Comparison of ENCODE assay signal across 20 cellular contexts in genomic region chr19:34989248-34989797, GRCh38. TPM values are rescaled to one million over a fixed set of nuclear protein-coding genes. Genes with fewer than 3 reads are reported as not detected.
A peak's percentile ranks its signal among the peaks of the same experiment; 100 is the strongest.
DNase-seq lines count a peak whose midpoint lies in the region; ATAC-seq and TF ChIP-seq lines count a peak whose summit lies in the region.
"Had no signal": no experiment of that assay in that cellular context is flagged by ENCODE, and none has a peak within 500 bp of the region (broad histone marks: within the 10 kb centered on the region; RNA-seq: fewer than 3 reads in every experiment).

No MANE protein-coding gene starts in this region.

- no peak for TF ChIP-seq CTCF in osteoblast (IDR thresholded peaks at IDR 0.05; ENCODE audit: extremely low read depth, low read depth, low read length)

- no peak for ATAC-seq in HG02938 (IDR thresholded peaks at IDR 0.05; ENCODE audit: unreplicated experiment)
- ATAC-seq: K562 had no signal

- peaks cover 4% of the 10 kb centered on the region for H3K4me1 ChIP-seq in osteoblast (ENCODE audit: insufficient read depth, low read length)

- no peak overlapping the region for H3K4me3 Mint-ChIP-seq in activated naive CD4-positive, alpha-beta T cell treated with anti-CD3 and anti-CD28 coated beads for 36 hours
- no peak overlapping the region for H3K4me3 Mint-ChIP-seq in activated T-helper 2 cell treated with anti-CD3 and anti-CD28 coated beads, Interferon-gamma antibody, Interleukin-2, Interleukin-4, amounts not matched to agents 10 μg/mL and 5 μg/mL and 100 μg/mL, durations not matched to agents 14 hours and 24 hours and 36 hours (ENCODE audit: low read depth)
- H3K4me3 Mint-ChIP-seq: B cell; CD4-positive, alpha-beta memory T cell had no signal

- no peaks in the 10 kb centered on the region for H3K9me3 Mint-ChIP-seq in activated naive CD4-positive, alpha-beta T cell treated with anti-CD3 and anti-CD28 coated beads for 36 hours
- H3K9me3 Mint-ChIP-seq in activated T-helper 2 cell treated with anti-CD3 and anti-CD28 coated beads, Interferon-gamma antibody, Interleukin-2, Interleukin-4, amounts not matched to agents 10 μg/mL and 5 μg/mL and 100 μg/mL, durations not matched to agents 14 hours and 24 hours and 36 hours: peaks cover 12% of the 10 kb centered on the region
- H3K9me3 Mint-ChIP-seq: CD4-positive, alpha-beta memory T cell had no signal

- no peaks in the 10 kb centered on the region for H3K79me2 ChIP-seq in osteoblast (ENCODE audit: insufficient read depth, low read length)

- H3K9me3 ChIP-seq in osteoblast (ENCODE audit: low read depth, low read length): no peaks in the 10 kb centered on the region

- no peak for DNase-seq in activated naive CD4-positive, alpha-beta T cell treated with anti-CD3 and anti-CD28 coated beads for 36 hours
- DNase-seq in activated naive CD4-positive, alpha-beta T cell treated with Interleukin-2 at 50 U/mL for 16 hours: no peak
- DNase-seq in activated T-helper 2 cell treated with anti-CD3 and anti-CD28 coated beads, Interferon-gamma antibody, Interleukin-2, Interleukin-4, amounts not matched to agents 10 μg/mL and 5 μg/mL and 100 μg/mL, durations not matched to agents 14 hours and 24 hours and 36 hours (ENCODE audit: low spot score): no peak
- DNase-seq in osteoblast (ENCODE audit: insufficient read length, low spot score, missing footprints) (peak; percentile 42), GM19238 (ENCODE audit: insufficient read length, low spot score) (no peak), NCI-H2227 (lab: John Stamatoyannopoulos, UW; ENCODE audit: unreplicated experiment) (no peak)
- DNase-seq: CD4-positive, alpha-beta memory T cell; DND-41; GDM1; GOT3; NCI-H187 treated with DMSO at 0.1 percent for 48 hours; NCI-H446; NCI-H69; NK-92 treated with Interleukin-12 subunit alpha and Interleukin-12 subunit beta, amount 100 ng/mL, for 24 hours; OCI-M1; SIG-M5 had no signal

- H4K20me1 ChIP-seq in osteoblast (ENCODE audit: insufficient read depth, low read length): no peaks in the 10 kb centered on the region

- no peak overlapping the region for H3K4me3 ChIP-seq in osteoblast (ENCODE audit: insufficient read depth, low read length)
- H3K4me3 ChIP-seq: K562 had no signal

- no peaks in the 10 kb centered on the region for H3K36me3 ChIP-seq in osteoblast (ENCODE audit: insufficient read depth, low read length)

- H3K4me1 Mint-ChIP-seq in activated naive CD4-positive, alpha-beta T cell treated with anti-CD3 and anti-CD28 coated beads for 36 hours (ENCODE audit: low read depth): peaks cover 57% of the 10 kb centered on the region
- H3K4me1 Mint-ChIP-seq in activated T-helper 2 cell treated with anti-CD3 and anti-CD28 coated beads, Interferon-gamma antibody, Interleukin-2, Interleukin-4, amounts not matched to agents 10 μg/mL and 5 μg/mL and 100 μg/mL, durations not matched to agents 14 hours and 24 hours and 36 hours (ENCODE audit: low read depth): peaks cover 38% of the 10 kb centered on the region

- no peak overlapping the region for H2AFZ ChIP-seq in osteoblast (ENCODE audit: low read length)

- CTCF ChIA-PET in activated naive CD4-positive, alpha-beta T cell treated with anti-CD3 and anti-CD28 coated beads for 36 hours (lab: Charles Lee): interaction anchor here (0.8 to 1.6 kb wide), 4 partner anchors 16 to 60 kb away, joined by 4 to 7 read pairs (median 4); no protein-coding TSS in a partner anchor

- H3K36me3 Mint-ChIP-seq in activated naive CD4-positive, alpha-beta T cell treated with anti-CD3 and anti-CD28 coated beads for 36 hours (ENCODE audit: low read depth): no peaks in the 10 kb centered on the region
- H3K36me3 Mint-ChIP-seq in activated T-helper 2 cell treated with anti-CD3 and anti-CD28 coated beads, Interferon-gamma antibody, Interleukin-2, Interleukin-4, amounts not matched to agents 10 μg/mL and 5 μg/mL and 100 μg/mL, durations not matched to agents 14 hours and 24 hours and 36 hours (ENCODE audit: low read depth): peaks cover 11% of the 10 kb centered on the region
- H3K36me3 Mint-ChIP-seq: CD4-positive, alpha-beta memory T cell had no signal

- no peaks in the 10 kb centered on the region for H3K27me3 Mint-ChIP-seq in activated naive CD4-positive, alpha-beta T cell treated with anti-CD3 and anti-CD28 coated beads for 36 hours (ENCODE audit: low read depth)
- no peaks in the 10 kb centered on the region for H3K27me3 Mint-ChIP-seq in activated T-helper 2 cell treated with anti-CD3 and anti-CD28 coated beads, Interferon-gamma antibody, Interleukin-2, Interleukin-4, amounts not matched to agents 10 μg/mL and 5 μg/mL and 100 μg/mL, durations not matched to agents 14 hours and 24 hours and 36 hours (ENCODE audit: low read depth)
- H3K27me3 Mint-ChIP-seq: CD4-positive, alpha-beta memory T cell had no signal

- intact Hi-C loops in activated naive CD4-positive, alpha-beta T cell treated with anti-CD3 and anti-CD28 coated beads for 36 hours (cut with micrococcal nuclease): no loop called here
- intact Hi-C loops in activated T-helper 2 cell treated with anti-CD3 and anti-CD28 coated beads, Interferon-gamma antibody, Interleukin-2, Interleukin-4, amounts not matched to agents 10 μg/mL and 5 μg/mL and 100 μg/mL, durations not matched to agents 14 hours and 24 hours and 36 hours (cut with micrococcal nuclease): no loop called here

- peak overlapping the region; percentile 54 for H3K27ac Mint-ChIP-seq in activated naive CD4-positive, alpha-beta T cell treated with anti-CD3 and anti-CD28 coated beads for 36 hours
- H3K27ac Mint-ChIP-seq in activated T-helper 2 cell treated with anti-CD3 and anti-CD28 coated beads, Interferon-gamma antibody, Interleukin-2, Interleukin-4, amounts not matched to agents 10 μg/mL and 5 μg/mL and 100 μg/mL, durations not matched to agents 14 hours and 24 hours and 36 hours: peak overlapping the region; percentile 82
- H3K27ac Mint-ChIP-seq: B cell; CD4-positive, alpha-beta memory T cell had no signal

- H3K4me2 ChIP-seq in osteoblast (ENCODE audit: insufficient read depth, low read length): no peak overlapping the region

- H3K27me3 ChIP-seq in osteoblast (ENCODE audit: insufficient read depth, low read length): no peaks in the 10 kb centered on the region

- no peak overlapping the region for H3K27ac ChIP-seq in osteoblast (ENCODE audit: low read depth, low read length)

RNA-seq across cellular contexts. Expression of gene GRAMD1A, which starts 10.8 kb away (rescaled TPM):
- total RNA-seq in activated naive CD4-positive, alpha-beta T cell treated with anti-CD3 and anti-CD28 coated beads for 36 hours: 100 to 1,000 TPM; 117 to 125 TPM
- 260 TPM in 2 replicates for total RNA-seq in activated T-helper 2 cell treated with anti-CD3 and anti-CD28 coated beads, Interferon-gamma antibody, Interleukin-2, Interleukin-4, amounts not matched to agents 10 μg/mL and 5 μg/mL and 100 μg/mL, durations not matched to agents 14 hours and 24 hours and 36 hours
- total RNA-seq in osteoblast: 29.7 and 33.6 TPM in 2 replicates

RNA-seq across cellular contexts. Expression of gene ZNF792, which starts 25.3 kb away (rescaled TPM):
- total RNA-seq in activated naive CD4-positive, alpha-beta T cell treated with anti-CD3 and anti-CD28 coated beads for 36 hours: 1 to 10 TPM; 3.1 to 3.5 TPM
- 9.9 and 10.0 TPM in 2 replicates for total RNA-seq in activated T-helper 2 cell treated with anti-CD3 and anti-CD28 coated beads, Interferon-gamma antibody, Interleukin-2, Interleukin-4, amounts not matched to agents 10 μg/mL and 5 μg/mL and 100 μg/mL, durations not matched to agents 14 hours and 24 hours and 36 hours
- total RNA-seq in osteoblast: 6.2 TPM in 2 replicates

RNA-seq across cellular contexts. Expression of gene SCN1B, which starts 40.9 kb away (rescaled TPM):
- under 1 TPM; 0.83 to 0.89 TPM for total RNA-seq in activated naive CD4-positive, alpha-beta T cell treated with anti-CD3 and anti-CD28 coated beads for 36 hours
- total RNA-seq in activated T-helper 2 cell treated with anti-CD3 and anti-CD28 coated beads, Interferon-gamma antibody, Interleukin-2, Interleukin-4, amounts not matched to agents 10 μg/mL and 5 μg/mL and 100 μg/mL, durations not matched to agents 14 hours and 24 hours and 36 hours: 2.7 and 3.6 TPM in 2 replicates
- total RNA-seq in osteoblast: 4.7 and 5.6 TPM in 2 replicates

RNA-seq across cellular contexts. Expression of gene HPN, which starts 52.2 kb away (rescaled TPM):
- total RNA-seq in activated naive CD4-positive, alpha-beta T cell treated with anti-CD3 and anti-CD28 coated beads for 36 hours: not detected
- total RNA-seq in activated T-helper 2 cell treated with anti-CD3 and anti-CD28 coated beads, Interferon-gamma antibody, Interleukin-2, Interleukin-4, amounts not matched to agents 10 μg/mL and 5 μg/mL and 100 μg/mL, durations not matched to agents 14 hours and 24 hours and 36 hours: 0.07 and 0.11 TPM in 2 replicates
- under 0.01 and 0.29 TPM in 2 replicates for total RNA-seq in osteoblast
- total RNA-seq: B cell, RPMI7951 had no signal
